In the genomic region with DNA sequence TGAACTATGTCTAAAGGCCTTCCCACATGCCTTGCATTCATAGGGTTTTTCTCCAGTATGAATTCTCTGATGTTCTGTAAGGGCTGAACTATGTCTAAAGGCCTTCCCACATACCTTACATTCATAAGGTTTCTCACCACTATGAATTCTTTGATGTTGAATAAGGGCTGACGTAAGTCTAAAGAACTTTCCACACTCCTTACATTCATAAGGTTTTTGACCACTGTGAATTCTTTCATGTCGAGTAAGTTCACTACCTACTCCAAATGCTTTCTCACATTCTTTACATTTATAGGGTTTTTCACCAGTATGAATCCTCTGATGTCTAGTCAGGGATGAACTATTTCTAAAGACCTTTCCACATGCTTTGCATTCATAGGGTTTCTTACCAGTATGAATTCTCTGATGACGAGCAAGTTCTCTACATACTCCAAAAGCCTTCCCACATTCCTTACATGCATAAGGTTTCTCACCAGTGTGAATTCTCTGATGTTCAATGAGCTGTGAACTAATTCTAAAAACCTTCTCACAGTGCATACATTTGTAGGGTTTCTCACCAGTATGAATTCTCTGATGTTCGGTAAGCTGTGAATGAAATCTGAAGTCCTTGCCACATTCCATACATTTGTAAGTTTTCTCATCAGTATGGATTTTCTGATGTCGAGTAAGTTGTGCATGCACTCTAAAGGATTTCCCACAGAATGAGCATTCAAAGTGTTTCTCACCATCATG, we compare ENCODE assay signal across 16 cellular contexts. TPM values are rescaled to one million over a fixed set of nuclear protein-coding genes. Genes with fewer than 3 reads are reported as not detected.
DNase-seq lines count a peak whose midpoint lies in the region; ATAC-seq, FAIRE-seq and TF ChIP-seq lines count a peak whose summit lies in the region.
"Had no signal": no experiment of that assay in that cellular context is flagged by ENCODE, and none has a peak within 500 bp of the region (broad histone marks: within the 10 kb centered on the region; RNA-seq: fewer than 3 reads in every experiment).

No MANE protein-coding gene starts in this region.

- 98 to 99% methylated on average over 5 of the region's 5 CpGs for WGBS in heart right ventricle, 2 donors

- H3K27ac ChIP-seq in heart right ventricle, result no peak overlapping the region
- H3K27ac ChIP-seq: SJCRH30 had no signal

- H3K9me3 ChIP-seq in adipocyte (ENCODE audit: control insufficient read depth, low read length) (peaks cover 100% of the 10 kb centered on the region), heart right ventricle (peaks cover 22 to 100% (median 100%) of the 10 kb centered on the region in 11 donors)
- H3K9me3 ChIP-seq: BE2C had no signal

- H3K4me3 ChIP-seq in adipocyte (ENCODE audit: low read length) (peak overlapping the region; percentile 71), fibroblast of villous mesenchyme (ENCODE audit: low read depth, low read length) (no peak overlapping the region), heart right ventricle (no peak overlapping the region)
- H3K4me3 ChIP-seq: SJCRH30 had no signal

- H3K4me1 ChIP-seq in adipocyte (ENCODE audit: control insufficient read depth, insufficient read depth, low read length) (no peaks in the 10 kb centered on the region), heart right ventricle (no peaks in the 10 kb centered on the region)
- H3K4me1 ChIP-seq: BE2C, SJCRH30 had no signal

- H3K27ac Mint-ChIP-seq in activated naive CD8-positive, alpha-beta T cell treated with anti-CD3 and anti-CD28 coated beads, Interleukin-2, amount 50 U/mL, for 24 hours, result no peak overlapping the region
- H3K27ac Mint-ChIP-seq: activated naive CD4-positive, alpha-beta T cell treated with anti-CD3 and anti-CD28 coated beads for 36 hours had no signal

- no peak overlapping the region for H3K9ac ChIP-seq in adipocyte (ENCODE audit: low read length)

- H3K36me3 ChIP-seq in adipocyte (ENCODE audit: control insufficient read depth, insufficient read depth, low read length, severe bottlenecking) (peaks cover 97% of the 10 kb centered on the region), heart right ventricle (peaks cover 9 to 100% (median 92%) of the 10 kb centered on the region in 9 donors)

- H3K4me1 Mint-ChIP-seq in activated naive CD8-positive, alpha-beta T cell treated with anti-CD3 and anti-CD28 coated beads, Interleukin-2, amount 50 U/mL, for 24 hours, result no peaks in the 10 kb centered on the region
- H3K4me1 Mint-ChIP-seq: central memory CD8-positive, alpha-beta T cell had no signal

- H3K9me3 Mint-ChIP-seq in activated naive CD8-positive, alpha-beta T cell treated with anti-CD3 and anti-CD28 coated beads, Interleukin-2, amount 50 U/mL, for 24 hours, result peaks cover 81% of the 10 kb centered on the region

- intact Hi-C loops in heart right ventricle (cut with DNase I), result loop anchor here in 1 of 10 donors (10.0 kb wide), 1 partner anchor 1038 kb away; no protein-coding TSS in a partner anchor

- ATAC-seq in heart right ventricle, result no peak
- no peak for ATAC-seq in activated naive CD8-positive, alpha-beta T cell treated with anti-CD3 and anti-CD28 coated beads, Interleukin-2, amount 50 U/mL, for 24 hours

- no peak overlapping the region for H3K4me3 Mint-ChIP-seq in activated naive CD8-positive, alpha-beta T cell treated with anti-CD3 and anti-CD28 coated beads, Interleukin-2, amount 50 U/mL, for 24 hours
- H3K4me3 Mint-ChIP-seq: activated naive CD4-positive, alpha-beta T cell treated with anti-CD3 and anti-CD28 coated beads for 36 hours; central memory CD8-positive, alpha-beta T cell had no signal

- no peaks in the 10 kb centered on the region for H3K27me3 Mint-ChIP-seq in activated naive CD8-positive, alpha-beta T cell treated with anti-CD3 and anti-CD28 coated beads, Interleukin-2, amount 50 U/mL, for 24 hours
- H3K27me3 Mint-ChIP-seq: central memory CD8-positive, alpha-beta T cell had no signal

- FAIRE-seq in D721Med (lab: Jason Lieb, UNC), result peak; percentile 55
- FAIRE-seq: small intestine had no signal

- peaks cover 96% of the 10 kb centered on the region for H3K36me3 Mint-ChIP-seq in activated naive CD8-positive, alpha-beta T cell treated with anti-CD3 and anti-CD28 coated beads, Interleukin-2, amount 50 U/mL, for 24 hours (ENCODE audit: low read depth)

- no peak for TF ChIP-seq CTCF in D721Med (IDR thresholded peaks at IDR 0.05; ENCODE audit: insufficient read depth, missing control alignments)
- TF ChIP-seq CTCF in fibroblast of villous mesenchyme (IDR thresholded peaks at IDR 0.05; ENCODE audit: insufficient read depth, low read depth, low read length), result no peak
- no peak for TF ChIP-seq CTCF in heart right ventricle (IDR thresholded peaks at IDR 0.05)

- no peak for DNase-seq in D721Med (ENCODE audit: insufficient read length, low spot score)
- peak; percentile 21 for DNase-seq in HT1080 (ENCODE audit: low read depth)
- DNase-seq in adipocyte (ENCODE audit: low read depth), result no peak
- DNase-seq in fibroblast of villous mesenchyme (ENCODE audit: low read depth), result peak; percentile 4
- DNase-seq in stimulated activated CD8-positive, alpha-beta memory T cell treated with anti-CD3 and anti-CD28 coated beads, Interleukin-4, amount 100 ng/mL, for 48 hours, result no peak
- no peak for DNase-seq in NCI-H2227 (lab: John Stamatoyannopoulos, UW; ENCODE audit: unreplicated experiment)
- DNase-seq in heart right ventricle, result no peak
- DNase-seq in activated naive CD8-positive, alpha-beta T cell treated with anti-CD3 and anti-CD28 coated beads, Interleukin-2, amount 50 U/mL, for 24 hours, result no peak
- DNase-seq: activated naive CD4-positive, alpha-beta T cell treated with anti-CD3 and anti-CD28 coated beads for 36 hours; BE2C; NCI-H1092; NCI-H510A; occipital lobe; small intestine had no signal

- H3K27me3 ChIP-seq in adipocyte (replicated peaks; ENCODE audit: control insufficient read depth, insufficient read depth, low read length) (no peaks in the 10 kb centered on the region), heart right ventricle (no peaks in the 10 kb centered on the region)
- H3K27me3 ChIP-seq: BE2C, SJCRH30 had no signal

RNA-seq across cellular contexts. Expression of a gene that starts 19.1 kb away (rescaled TPM):
- 6.3 and 7.0 TPM in 2 replicates for total RNA-seq in HT1080 (2014; rRNA removed; shearing (Covaris generic))
- polyA plus RNA-seq in HT1080 (2015; cell fraction: cytosol; rRNA removed), result 5.1 and 5.9 TPM in 2 replicates
- 6.5 and 8.0 TPM in 2 replicates for polyA plus RNA-seq in HT1080 (2015; cell fraction: nucleus; rRNA removed)
- 11.3 and 21.6 TPM in 2 replicates for total RNA-seq in fibroblast of villous mesenchyme
- total RNA-seq in heart right ventricle, result 10 to 100 TPM in 2 of 10 donors, 1 to 10 TPM in 8; 7.2 to 12.8 (median 8.7) TPM
- polyA plus RNA-seq in heart right ventricle, result 1 to 10 TPM; 2.7 to 4.6 TPM

RNA-seq across cellular contexts. Expression of a gene that starts 25.9 kb away (rescaled TPM):
- total RNA-seq in HT1080 (2014; rRNA removed; shearing (Covaris generic)), result 3.8 and 5.5 TPM in 2 replicates
- polyA plus RNA-seq in HT1080 (2015; cell fraction: cytosol; rRNA removed), result 2.7 and 3.1 TPM in 2 replicates
- 11.6 and 14.8 TPM in 2 replicates for polyA plus RNA-seq in HT1080 (2015; cell fraction: nucleus; rRNA removed)
- 7.7 and 14.2 TPM in 2 replicates for total RNA-seq in fibroblast of villous mesenchyme
- 10 to 100 TPM; 10.7 to 18.4 (median 15.4) TPM for total RNA-seq in heart right ventricle
- 10 to 100 TPM in 1 of 2 donors, 1 to 10 TPM in 1; 3.4 to 14.0 TPM for polyA plus RNA-seq in heart right ventricle

RNA-seq across cellular contexts. Expression of a gene that starts 57.8 kb away (rescaled TPM):
- total RNA-seq in HT1080 (2014; rRNA removed; shearing (Covaris generic)), result 3.7 and 5.1 TPM in 2 replicates
- polyA plus RNA-seq in HT1080 (2015; cell fraction: cytosol; rRNA removed), result 0.79 and 3.1 TPM in 2 replicates
- 4.2 and 4.8 TPM in 2 replicates for polyA plus RNA-seq in HT1080 (2015; cell fraction: nucleus; rRNA removed)
- 8.4 and 11.2 TPM in 2 replicates for total RNA-seq in fibroblast of villous mesenchyme
- 10 to 100 TPM in 7 of 10 donors, 1 to 10 TPM in 3; 8.1 to 15.0 (median 11.4) TPM for total RNA-seq in heart right ventricle
- polyA plus RNA-seq in heart right ventricle, result 10 to 100 TPM in 1 of 2 donors, 1 to 10 TPM in 1; 2.6 to 10.5 TPM

RNA-seq across cellular contexts. Expression of a gene that starts 57.9 kb away (rescaled TPM):
- 0.03 TPM in 1 of 2 replicates, not detected in the other for total RNA-seq in HT1080 (2014; rRNA removed; shearing (Covaris generic))
- polyA plus RNA-seq in HT1080 (2015; cell fraction: cytosol; rRNA removed), result not detected in 2 replicates
- polyA plus RNA-seq in HT1080 (2015; cell fraction: nucleus; rRNA removed), result 0.02 TPM in 1 of 2 replicates, not detected in the other
- total RNA-seq in fibroblast of villous mesenchyme, result 5.2 and 10.4 TPM in 2 replicates
- 10 to 100 TPM; 13.2 to 22.2 (median 17.8) TPM for total RNA-seq in heart right ventricle
- 1 to 10 TPM; 2.6 to 5.6 TPM for polyA plus RNA-seq in heart right ventricle

Comparison
In these comparisons a context has a peak if more than half of its experiments do, and no peak if none do; other contexts are left out.
1. DNase-seq: peak in HT1080 (single experiment) and fibroblast of villous mesenchyme (single experiment); none in D721Med (single experiment), adipocyte (single experiment), stimulated activated CD8-positive, alpha-beta memory T cell treated with anti-CD3 and anti-CD28 coated beads, Interleukin-4, amount 100 ng/mL, for 48 hours (single experiment), NCI-H2227 (single experiment), heart right ventricle (0 of 2) and activated naive CD8-positive, alpha-beta T cell treated with anti-CD3 and anti-CD28 coated beads, Interleukin-2, amount 50 U/mL, for 24 hours (single experiment).